Comparison of ENCODE assay signal across 9 cellular contexts in the genomic region with DNA sequence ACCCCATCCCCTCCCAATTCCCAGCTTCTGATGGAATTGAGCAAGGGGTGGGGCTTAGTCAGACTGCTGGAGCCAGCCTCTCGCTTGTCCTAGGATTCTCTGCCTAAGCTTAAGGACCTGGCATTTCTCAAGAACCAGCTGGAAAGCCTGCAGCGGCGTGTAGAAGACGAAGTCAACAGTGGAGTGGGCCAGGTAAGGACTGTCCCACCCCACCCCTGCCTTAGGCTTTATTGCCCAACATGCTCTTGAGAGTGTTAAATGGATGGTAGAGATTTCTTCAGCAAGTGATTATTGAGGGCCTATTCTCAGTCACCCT. TPM values are rescaled to one million over a fixed set of nuclear protein-coding genes. Genes with fewer than 3 reads are reported as not detected.
DNase-seq lines count a peak whose midpoint lies in the region; ATAC-seq and FAIRE-seq lines count a peak whose summit lies in the region.
"Had no signal": no experiment of that assay in that cellular context is flagged by ENCODE, and none has a peak within 500 bp of the region (broad histone marks: within the 10 kb centered on the region; RNA-seq: fewer than 3 reads in every experiment).

No MANE protein-coding gene starts in this region.

- no peak overlapping the region for H3K9ac ChIP-seq in rectal smooth muscle tissue (ENCODE audit: low read length)

- peaks cover 5% of the 10 kb centered on the region; the same call in 1 of the 2 replicates for H3K4me1 ChIP-seq in SJCRH30
- peaks cover 19% of the 10 kb centered on the region for H3K4me1 ChIP-seq in rectal smooth muscle tissue (ENCODE audit: control insufficient read depth, insufficient read depth, low read length)

- peaks cover 17% of the 10 kb centered on the region for H3K36me3 ChIP-seq in SJCRH30
- H3K36me3 ChIP-seq in rectal smooth muscle tissue (ENCODE audit: control insufficient read depth, insufficient read depth, low read length), result peaks cover 9% of the 10 kb centered on the region

- ATAC-seq in esophagus mucosa, result peak; percentile 49
- ATAC-seq: foreskin keratinocyte had no signal

- no peak overlapping the region for H3K27ac ChIP-seq in SJCRH30
- H3K27ac ChIP-seq in rectal smooth muscle tissue (ENCODE audit: low read depth, low read length), result no peak overlapping the region

- H3K4me3 ChIP-seq in GM08714 (ENCODE audit: low read length) (peak overlapping the region; percentile 91), SJCRH30 (peak overlapping the region; percentile 80), rectal smooth muscle tissue (ENCODE audit: low read length) (peak overlapping the region; percentile 83)

- no peak for DNase-seq in SJCRH30
- no peak for DNase-seq in GF-D8 (lab: John Stamatoyannopoulos, UW)
- DNase-seq in GM19239 (ENCODE audit: insufficient read length, low spot score), result no peak
- no peak for DNase-seq in superior temporal gyrus (ENCODE audit: extremely low spot score)
- no peak for DNase-seq in stimulated activated CD4-positive, alpha-beta T cell treated with anti-CD3 and anti-CD28 coated beads, Interleukin-15, amount 100 ng/mL, for 24 hours

- no peaks in the 10 kb centered on the region for H3K9me3 ChIP-seq in SJCRH30 (replicated peaks)

- H3K27me3 ChIP-seq in SJCRH30 (no peaks in the 10 kb centered on the region), rectal smooth muscle tissue (ENCODE audit: control insufficient read depth, insufficient read depth, low read length) (no peaks in the 10 kb centered on the region)
- H3K27me3 ChIP-seq: foreskin keratinocyte had no signal

- no peak for FAIRE-seq in GM19239 (lab: Jason Lieb, UNC)

RNA-seq across cellular contexts. Expression of a gene that starts 1.1 kb away (rescaled TPM):
- 61.2 and 62.3 TPM in 2 replicates for total RNA-seq in SJCRH30 (2014; rRNA removed; shearing (Covaris generic))
- total RNA-seq in esophagus mucosa, result 52.4 TPM

RNA-seq across cellular contexts. Expression of a gene that starts 1.3 kb away (rescaled TPM):
- 10.2 and 16.9 TPM in 2 replicates for total RNA-seq in SJCRH30 (2014; rRNA removed; shearing (Covaris generic))
- total RNA-seq in esophagus mucosa, result 5.2 TPM

RNA-seq across cellular contexts. Expression of a gene that starts 8.5 kb away (rescaled TPM):
- total RNA-seq in SJCRH30 (2014; rRNA removed; shearing (Covaris generic)), result 27.5 and 36.1 TPM in 2 replicates
- 28.6 TPM for total RNA-seq in esophagus mucosa

RNA-seq across cellular contexts. Expression of a gene that starts 18.3 kb away (rescaled TPM):
- 0.57 and 1.3 TPM in 2 replicates for total RNA-seq in SJCRH30 (2014; rRNA removed; shearing (Covaris generic))
- total RNA-seq in esophagus mucosa, result 20.7 TPM
